In genomic region chr1:205012416-205013140, GRCh38 we compare ENCODE assay signal across 20 cellular contexts. TPM values are rescaled to one million over a fixed set of nuclear protein-coding genes. Genes with fewer than 3 reads are reported as not detected.
A peak's percentile ranks its signal among the peaks of the same experiment; 100 is the strongest.
DNase-seq lines count a peak whose midpoint lies in the region; ATAC-seq and TF ChIP-seq lines count a peak whose summit lies in the region.
"Had no signal": no experiment of that assay in that cellular context is flagged by ENCODE, and none has a peak within 500 bp of the region (broad histone marks: within the 10 kb centered on the region; RNA-seq: fewer than 3 reads in every experiment).

No MANE protein-coding gene starts in this region.

- no peak overlapping the region for H3K4ac ChIP-seq in mesendoderm (ENCODE audit: low read depth, low read length)

- no peak overlapping the region for H3K18ac ChIP-seq in mesendoderm (ENCODE audit: low read length)

- H3K27me3 ChIP-seq in GM23248 (replicated peaks; ENCODE audit: insufficient read depth) = no peaks in the 10 kb centered on the region
- no peaks in the 10 kb centered on the region for H3K27me3 ChIP-seq in mesendoderm (ENCODE audit: insufficient read depth, low read length, poor library complexity)
- no peaks in the 10 kb centered on the region for H3K27me3 ChIP-seq in body of pancreas
- H3K27me3 ChIP-seq: neutrophil, right atrium auricular region had no signal

- H3K9me3 Mint-ChIP-seq in mesothelial cell of epicardium = no peaks in the 10 kb centered on the region
- H3K9me3 Mint-ChIP-seq: central memory CD8-positive, alpha-beta T cell; IgD-negative memory B cell; stimulated activated naive CD8-positive, alpha-beta T cell treated with anti-CD3 and anti-CD28 coated beads, Interleukin-15, Interleukin-2, amounts not matched to agents 100 ng/mL and 50 ng/mL, for 24 hours had no signal

- no peak overlapping the region for H3K4me3 Mint-ChIP-seq in mesothelial cell of epicardium
- H3K4me3 Mint-ChIP-seq: central memory CD8-positive, alpha-beta T cell; stimulated activated naive CD8-positive, alpha-beta T cell treated with anti-CD3 and anti-CD28 coated beads, Interleukin-15, Interleukin-2, amounts not matched to agents 100 ng/mL and 50 ng/mL, for 24 hours had no signal

- H3K27ac ChIP-seq in GM23248 = no peak overlapping the region
- no peak overlapping the region for H3K27ac ChIP-seq in mesendoderm (ENCODE audit: low read depth, low read length)
- no peak overlapping the region for H3K27ac ChIP-seq in body of pancreas
- H3K27ac ChIP-seq: right atrium auricular region had no signal

- no peak for TF ChIP-seq POLR2A in body of pancreas (IDR thresholded peaks at IDR 0.05)

- H3K23ac ChIP-seq in mesendoderm (ENCODE audit: low read length) = no peak overlapping the region

- H2BK120ac ChIP-seq in mesendoderm (ENCODE audit: low read depth, low read length) = no peak overlapping the region

- H2BK5ac ChIP-seq in mesendoderm (ENCODE audit: low read length) = no peak overlapping the region

- intact Hi-C loops in body of pancreas (cut with DNase I) = no loop called here

- H4K8ac ChIP-seq in mesendoderm (ENCODE audit: low read depth, low read length) = no peak overlapping the region

- H3K36me3 ChIP-seq in GM23248 (ENCODE audit: low read depth) (no peaks in the 10 kb centered on the region), mesendoderm (ENCODE audit: control insufficient read depth, insufficient read depth, low read length) (no peaks in the 10 kb centered on the region), body of pancreas (replicated peaks in 1 of 2; ENCODE audit: insufficient read depth in 1 of 2, low read depth in 2 of 2) (no peaks in the 10 kb centered on the region)
- H3K36me3 ChIP-seq: neutrophil had no signal

- H3K27me3 Mint-ChIP-seq in mesothelial cell of epicardium (ENCODE audit: low read depth) = no peaks in the 10 kb centered on the region
- H3K27me3 Mint-ChIP-seq: stimulated activated naive CD8-positive, alpha-beta T cell treated with anti-CD3 and anti-CD28 coated beads, Interleukin-15, Interleukin-2, amounts not matched to agents 100 ng/mL and 50 ng/mL, for 24 hours had no signal

- peaks cover 28% of the 10 kb centered on the region for H3K4me1 Mint-ChIP-seq in mesothelial cell of epicardium
- H3K4me1 Mint-ChIP-seq: central memory CD8-positive, alpha-beta T cell; IgD-negative memory B cell had no signal

- H3K79me2 ChIP-seq in GM23248 (ENCODE audit: insufficient read depth) (no peaks in the 10 kb centered on the region), mesendoderm (ENCODE audit: control insufficient read depth, insufficient read depth, low read length) (no peaks in the 10 kb centered on the region)

- no peak for TF ChIP-seq CTCF in body of pancreas (IDR thresholded peaks at IDR 0.05)
- no peak for TF ChIP-seq CTCF in mesothelial cell of epicardium (IDR thresholded peaks at IDR 0.05; ENCODE audit: unreplicated experiment)

- H3K4me2 ChIP-seq in GM23248 (ENCODE audit: unreplicated experiment) (no peak overlapping the region), mesendoderm (ENCODE audit: low read length) (no peak overlapping the region)

- 78 to 80% methylated on average over 12 of the region's 12 CpGs for WGBS in GM23248 (ENCODE audit: low coverage in 1 of 2, low lambda C conversion rate in 2 of 2, missing lambda C conversion rate in 2 of 2), 2 experiments
- no CpG with 5 or more reads among the region's 12 CpGs for WGBS in mesendoderm (ENCODE audit: extremely low coverage, insufficient coverage, low lambda C conversion rate)
- WGBS in body of pancreas, 2 donors = 78 to 80% methylated on average over 10 to 12 of the region's 12 CpGs

- no peaks in the 10 kb centered on the region for H4K20me1 ChIP-seq in GM23248 (ENCODE audit: insufficient read depth)

- H3K56ac ChIP-seq in mesendoderm (ENCODE audit: low read length) = no peak overlapping the region

- no peak overlapping the region for H3K4me3 ChIP-seq in GM23248
- H3K4me3 ChIP-seq in mesendoderm (ENCODE audit: low read length) = no peak overlapping the region
- H3K4me3 ChIP-seq in body of pancreas = no peak overlapping the region
- H3K4me3 ChIP-seq: right atrium auricular region had no signal

- no peak overlapping the region for H2AFZ ChIP-seq in GM23248

- no peak overlapping the region for H3K9ac ChIP-seq in GM23248
- no peak overlapping the region for H3K9ac ChIP-seq in mesendoderm (ENCODE audit: low read length)

- in situ Hi-C loops in GM23248 (cut with MboI) = no loop called here

- H2AK5ac ChIP-seq in mesendoderm (ENCODE audit: low read length) = no peak overlapping the region

- no peak for ATAC-seq in HG03460 (IDR thresholded peaks at IDR 0.05; ENCODE audit: unreplicated experiment)
- no peak for ATAC-seq in body of pancreas
- ATAC-seq: PC-3 had no signal

- H3K4me1 ChIP-seq in GM23248 (ENCODE audit: insufficient read depth) (no peaks in the 10 kb centered on the region), mesendoderm (ENCODE audit: control insufficient read depth, low read depth, low read length) (peaks cover 3% of the 10 kb centered on the region), body of pancreas (peaks cover 7% of the 10 kb centered on the region)

- H4K5ac ChIP-seq in mesendoderm (ENCODE audit: low read length) = no peak overlapping the region

- H3K27ac Mint-ChIP-seq in mesothelial cell of epicardium = no peak overlapping the region
- H3K27ac Mint-ChIP-seq: stimulated activated naive CD8-positive, alpha-beta T cell treated with anti-CD3 and anti-CD28 coated beads, Interleukin-15, Interleukin-2, amounts not matched to agents 100 ng/mL and 50 ng/mL, for 24 hours had no signal

- H2BK15ac ChIP-seq in mesendoderm (replicated peaks; ENCODE audit: low read depth) = no peak overlapping the region

- no peaks in the 10 kb centered on the region for H3F3A ChIP-seq in GM23248 (ENCODE audit: insufficient read depth)

- H3K36me3 Mint-ChIP-seq in mesothelial cell of epicardium = no peaks in the 10 kb centered on the region
- H3K36me3 Mint-ChIP-seq: IgD-negative memory B cell had no signal

- peak; percentile 22 for DNase-seq in Ammon's horn (ENCODE audit: low spot score)
- DNase-seq in GM23248 = peak; percentile 45
- peak; percentile 23 for DNase-seq in RPMI8226
- peak; percentile 36 for DNase-seq in mesendoderm
- DNase-seq in body of pancreas = no peak
- no peak for DNase-seq in mesothelial cell of epicardium (ENCODE audit: low spot score in 2 of 2, unreplicated experiment in 2 of 2)
- no peak for DNase-seq in iPS-NIHi7 (ENCODE audit: extremely low spot score)
- DNase-seq: activated CD4-positive, CD25-positive, alpha-beta regulatory T cell treated with anti-CD3 and anti-CD28 coated beads, Interleukin-2, amount 50 U/mL, for 72 hours; GDM1; midbrain; PC-3 had no signal

- no peaks in the 10 kb centered on the region for H3K9me2 ChIP-seq in GM23248 (ENCODE audit: insufficient read depth)

- H3K79me1 ChIP-seq in mesendoderm (ENCODE audit: low read length) = no peaks in the 10 kb centered on the region

- H3K9me3 ChIP-seq in GM23248 (ENCODE audit: low read depth) (no peaks in the 10 kb centered on the region), body of pancreas (no peaks in the 10 kb centered on the region)
- H3K9me3 ChIP-seq: neutrophil, right atrium auricular region had no signal

RNA-seq across cellular contexts. Expression of gene CNTN2, which starts 30.4 kb away (rescaled TPM):
- not detected in 2 replicates for total RNA-seq in GM23248 (2014; rRNA removed; shearing (Covaris generic))
- not detected in 2 replicates for polyA plus RNA-seq in GM23248 (2016; fragmentation: Nextera tagmentation; extraction: Ambion mirVana)
- polyA plus RNA-seq in mesendoderm (2013, experiment 1 of 2) = 0.49 TPM
- polyA plus RNA-seq in mesendoderm (2013, experiment 2 of 2) = 0.53 TPM
- not detected for total RNA-seq in body of pancreas
- 0.11 to 0.38 TPM (median 0.29 TPM) in 3 replicates for total RNA-seq in mesothelial cell of epicardium
- total RNA-seq: NCI-H460, SK-MEL-5 had no signal
- polyA plus RNA-seq: AG04450, IgD-negative memory B cell had no signal

Comparison
In these comparisons a context has a peak if more than half of its experiments do, and no peak if none do; other contexts are left out.
1. DNase-seq: peak in Ammon's horn (single experiment), GM23248 (single experiment), RPMI8226 (single experiment) and mesendoderm (single experiment); none in body of pancreas (0 of 4), mesothelial cell of epicardium (0 of 2) and iPS-NIHi7 (single experiment).